ENCODE assay signal across 17 cellular contexts in the genomic region with DNA sequence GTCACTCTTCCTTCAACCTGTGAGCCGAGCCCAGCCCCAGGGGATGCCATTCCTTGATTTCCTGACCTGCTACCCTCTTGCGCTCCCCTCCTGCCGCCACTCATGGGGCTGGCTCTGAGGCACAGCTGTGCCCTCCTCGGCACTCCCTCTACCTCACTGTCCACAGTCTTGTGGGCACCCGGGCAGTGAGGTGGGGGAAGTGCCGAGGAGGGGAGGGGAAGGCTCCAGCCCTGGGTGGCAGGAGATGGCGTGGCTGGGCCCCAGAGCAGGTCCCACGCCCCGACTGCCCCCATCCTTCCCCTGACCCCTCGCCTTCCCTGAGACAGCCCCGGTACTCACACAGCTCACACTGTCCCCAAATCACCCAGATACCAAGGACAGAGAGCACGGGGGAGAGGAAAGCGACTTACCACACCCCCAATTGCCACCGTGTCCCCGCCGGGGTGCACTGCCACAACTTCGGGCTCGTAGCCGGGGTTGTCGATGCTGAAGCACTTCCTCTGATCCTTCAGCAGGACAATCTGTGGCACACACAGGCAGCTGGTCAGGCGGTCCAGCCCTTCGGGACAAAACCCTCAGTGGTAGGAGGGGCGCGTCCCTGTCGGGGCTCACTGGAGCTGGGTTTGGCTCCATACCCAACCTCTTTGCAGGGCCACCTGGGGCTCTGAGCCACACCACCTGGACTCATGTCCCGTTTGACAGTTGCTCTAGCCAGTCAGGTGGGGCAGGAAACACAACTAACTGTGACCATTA. TPM values are rescaled to one million over a fixed set of nuclear protein-coding genes. Genes with fewer than 3 reads are reported as not detected.
A peak's percentile ranks its signal among the peaks of the same experiment; 100 is the strongest.
DNase-seq lines count a peak whose midpoint lies in the region; ATAC-seq and FAIRE-seq lines count a peak whose summit lies in the region.
"Had no signal": no experiment of that assay in that cellular context is flagged by ENCODE, and none has a peak within 500 bp of the region (broad histone marks: within the 10 kb centered on the region; RNA-seq: fewer than 3 reads in every experiment).

No MANE protein-coding gene starts in this region.

- DNase-seq in activated CD4-positive, alpha-beta memory T cell treated with anti-CD3 and anti-CD28 coated beads for 36 hours = peak; percentile 6
- DNase-seq in activated CD4-positive, alpha-beta memory T cell treated with anti-CD3 and anti-CD28 coated beads, Interleukin-2, amount 10 ng/mL, durations not matched to agents 7 days and 5 days = no peak
- DNase-seq in T-helper 17 cell (peak in 1 of 3 donors; percentile 3), right cardiac atrium (peak; percentile 7 to 49 (median 41)), GM19239 (ENCODE audit: insufficient read length, low spot score) (no peak), GM03348 (ENCODE audit: low spot score) (no peak)
- DNase-seq: activated CD4-positive, alpha-beta T cell treated with anti-CD3 and anti-CD28 coated beads, Interleukin-2, amount 50 U/mL, for 48 hours; effector CD8-positive, alpha-beta T cell; NCI-H524 had no signal

- H3K9me3 Mint-ChIP-seq in activated CD4-positive, alpha-beta memory T cell treated with anti-CD3 and anti-CD28 coated beads for 36 hours = no peaks in the 10 kb centered on the region
- H3K9me3 Mint-ChIP-seq in activated CD4-positive, alpha-beta memory T cell treated with anti-CD3 and anti-CD28 coated beads, Interleukin-2, amount 10 ng/mL, durations not matched to agents 7 days and 5 days = no peaks in the 10 kb centered on the region

- no peaks in the 10 kb centered on the region for H3K9me3 ChIP-seq in T-helper 17 cell (ENCODE audit: control insufficient read depth, low read length, poor library complexity, severe bottlenecking)
- H3K9me3 ChIP-seq in right cardiac atrium (ENCODE audit: control insufficient read depth, low read length) = no peaks in the 10 kb centered on the region
- no peaks in the 10 kb centered on the region for H3K9me3 ChIP-seq in skeletal muscle tissue (ENCODE audit: control insufficient read depth in 3 of 3, low read length in 3 of 3)
- H3K9me3 ChIP-seq: A549, Caco-2, spleen, tibial nerve had no signal

- H3K9ac ChIP-seq in skeletal muscle tissue (ENCODE audit: low read depth in 1 of 3, low read length in 3 of 3) = peak overlapping the region in 2 of 3 donors; percentile 16 to 25

- H3K27me3 ChIP-seq in right cardiac atrium (ENCODE audit: control insufficient read depth, insufficient read depth) (no peaks in the 10 kb centered on the region), skeletal muscle tissue (ENCODE audit: control insufficient read depth in 3 of 3, insufficient read depth in 3 of 3, low read length in 3 of 3) (no peaks in the 10 kb centered on the region)
- H3K27me3 ChIP-seq: tibial nerve had no signal

- WGBS in right cardiac atrium = 86% methylated on average over 26 of the region's 26 CpGs

- FAIRE-seq in GM19239 (lab: Jason Lieb, UNC) = no peak
- FAIRE-seq: A549 had no signal

- H3K4me1 ChIP-seq in right cardiac atrium (ENCODE audit: control insufficient read depth, insufficient read depth, low read length) (peaks cover 3% of the 10 kb centered on the region), skeletal muscle tissue (ENCODE audit: control insufficient read depth in 3 of 3, insufficient read depth in 3 of 3, low read length in 3 of 3) (peaks cover 8 to 27% (median 25%) of the 10 kb centered on the region in 3 donors)
- H3K4me1 ChIP-seq: A549, Caco-2 had no signal

- H3K27ac ChIP-seq in right cardiac atrium (ENCODE audit: low read length) = no peak overlapping the region
- no peak overlapping the region for H3K27ac ChIP-seq in skeletal muscle tissue (ENCODE audit: low read depth, low read length)
- H3K27ac ChIP-seq: A549 had no signal

- intact Hi-C loops in activated CD4-positive, alpha-beta memory T cell treated with anti-CD3 and anti-CD28 coated beads for 36 hours (cut with micrococcal nuclease) = no loop called here
- intact Hi-C loops in right cardiac atrium (cut with DNase I) = no loop called here

- no peak overlapping the region for H3K27ac Mint-ChIP-seq in activated CD4-positive, alpha-beta memory T cell treated with anti-CD3 and anti-CD28 coated beads for 36 hours
- H3K27ac Mint-ChIP-seq in activated CD4-positive, alpha-beta memory T cell treated with anti-CD3 and anti-CD28 coated beads, Interleukin-2, amount 10 ng/mL, durations not matched to agents 7 days and 5 days = no peak overlapping the region
- H3K27ac Mint-ChIP-seq in T-helper 17 cell = peak overlapping the region; percentile 8

- no peak overlapping the region for H3K4me3 Mint-ChIP-seq in activated CD4-positive, alpha-beta memory T cell treated with anti-CD3 and anti-CD28 coated beads for 36 hours
- no peak overlapping the region for H3K4me3 Mint-ChIP-seq in activated CD4-positive, alpha-beta memory T cell treated with anti-CD3 and anti-CD28 coated beads, Interleukin-2, amount 10 ng/mL, durations not matched to agents 7 days and 5 days
- no peak overlapping the region for H3K4me3 Mint-ChIP-seq in T-helper 17 cell

- no peak for ATAC-seq in T-helper 17 cell
- ATAC-seq in right cardiac atrium = no peak
- ATAC-seq in HG02884 (IDR thresholded peaks at IDR 0.05; ENCODE audit: unreplicated experiment) = no peak
- ATAC-seq: Panc1 had no signal

- no peak overlapping the region for H3K4me3 ChIP-seq in right cardiac atrium (ENCODE audit: low read length)
- H3K4me3 ChIP-seq in skeletal muscle tissue (ENCODE audit: low read length in 3 of 3) = no peak overlapping the region
- H3K4me3 ChIP-seq: A549, spleen, tibial nerve had no signal

- CTCF ChIA-PET in activated CD4-positive, alpha-beta memory T cell treated with anti-CD3 and anti-CD28 coated beads for 36 hours (lab: Charles Lee) = no interaction called here
- CTCF ChIA-PET in activated CD4-positive, alpha-beta memory T cell treated with anti-CD3 and anti-CD28 coated beads, Interleukin-2, amount 10 ng/mL, durations not matched to agents 7 days and 5 days (lab: Charles Lee) = interaction anchor here (1.0 kb wide), 1 partner anchor 11 kb away, joined by 3 read pairs; no protein-coding TSS in a partner anchor

- H3K27me3 Mint-ChIP-seq in activated CD4-positive, alpha-beta memory T cell treated with anti-CD3 and anti-CD28 coated beads for 36 hours = no peaks in the 10 kb centered on the region
- H3K27me3 Mint-ChIP-seq in activated CD4-positive, alpha-beta memory T cell treated with anti-CD3 and anti-CD28 coated beads, Interleukin-2, amount 10 ng/mL, durations not matched to agents 7 days and 5 days = no peaks in the 10 kb centered on the region
- no peaks in the 10 kb centered on the region for H3K27me3 Mint-ChIP-seq in T-helper 17 cell

- H3K36me3 Mint-ChIP-seq in activated CD4-positive, alpha-beta memory T cell treated with anti-CD3 and anti-CD28 coated beads for 36 hours = peaks cover 75% of the 10 kb centered on the region
- H3K36me3 Mint-ChIP-seq in activated CD4-positive, alpha-beta memory T cell treated with anti-CD3 and anti-CD28 coated beads, Interleukin-2, amount 10 ng/mL, durations not matched to agents 7 days and 5 days (ENCODE audit: low read depth) = peaks cover 86% of the 10 kb centered on the region
- H3K36me3 Mint-ChIP-seq in T-helper 17 cell (ENCODE audit: low read depth) = no peaks in the 10 kb centered on the region

- H3K36me3 ChIP-seq in skeletal muscle tissue (ENCODE audit: control insufficient read depth in 3 of 3, insufficient read depth in 3 of 3, low read length in 3 of 3) = peaks cover 92 to 98% (median 97%) of the 10 kb centered on the region in 3 donors

- peaks cover 9% of the 10 kb centered on the region for H3K4me1 Mint-ChIP-seq in activated CD4-positive, alpha-beta memory T cell treated with anti-CD3 and anti-CD28 coated beads for 36 hours (ENCODE audit: low read depth)
- H3K4me1 Mint-ChIP-seq in activated CD4-positive, alpha-beta memory T cell treated with anti-CD3 and anti-CD28 coated beads, Interleukin-2, amount 10 ng/mL, durations not matched to agents 7 days and 5 days = no peaks in the 10 kb centered on the region
- peaks cover 5% of the 10 kb centered on the region for H3K4me1 Mint-ChIP-seq in T-helper 17 cell

- POLR2A ChIA-PET in activated CD4-positive, alpha-beta memory T cell treated with anti-CD3 and anti-CD28 coated beads for 36 hours (lab: Charles Lee) = no interaction called here
- POLR2A ChIA-PET in activated CD4-positive, alpha-beta memory T cell treated with anti-CD3 and anti-CD28 coated beads, Interleukin-2, amount 10 ng/mL, durations not matched to agents 7 days and 5 days (lab: Charles Lee) = interaction anchor here (0.6 to 1.0 kb wide), 3 partner anchors 11 to 37 kb away, joined by 3 to 4 read pairs (median 3); no protein-coding TSS in a partner anchor

RNA-seq across cellular contexts. Expression of gene WDR1, which starts 37.9 kb away (rescaled TPM):
- total RNA-seq in activated CD4-positive, alpha-beta memory T cell treated with anti-CD3 and anti-CD28 coated beads for 36 hours = 100 to 1,000 TPM; 351 to 353 TPM
- 100 to 1,000 TPM; 463 to 465 TPM for total RNA-seq in activated CD4-positive, alpha-beta memory T cell treated with anti-CD3 and anti-CD28 coated beads, Interleukin-2, amount 10 ng/mL, durations not matched to agents 7 days and 5 days
- 100 to 1,000 TPM; 268 to 366 TPM for total RNA-seq in T-helper 17 cell
- 100 to 1,000 TPM; 181 to 280 (median 218) TPM for total RNA-seq in right cardiac atrium
- polyA plus RNA-seq in right cardiac atrium = 116 TPM
- 96.0 TPM for total RNA-seq in skeletal muscle tissue

RNA-seq across cellular contexts. Expression of gene SLC2A9, which starts 57.4 kb away (rescaled TPM):
- total RNA-seq in activated CD4-positive, alpha-beta memory T cell treated with anti-CD3 and anti-CD28 coated beads for 36 hours = under 1 TPM; 0.10 to 0.65 TPM
- total RNA-seq in activated CD4-positive, alpha-beta memory T cell treated with anti-CD3 and anti-CD28 coated beads, Interleukin-2, amount 10 ng/mL, durations not matched to agents 7 days and 5 days = under 1 TPM; 0.55 to 0.83 TPM
- total RNA-seq in T-helper 17 cell (1 to 10 TPM; 1.7 to 2.8 TPM), right cardiac atrium (10 to 100 TPM; 11.3 to 18.7 (median 13.7) TPM), skeletal muscle tissue (1.0 TPM)
- polyA plus RNA-seq in right cardiac atrium = 5.1 TPM
- polyA plus RNA-seq: neural cell had no signal

Comparison
In these comparisons a context has a peak if more than half of its experiments do, and no peak if none do; other contexts are left out.
1. DNase-seq: peak in activated CD4-positive, alpha-beta memory T cell treated with anti-CD3 and anti-CD28 coated beads for 36 hours (single experiment) and right cardiac atrium (3 of 3); none in activated CD4-positive, alpha-beta memory T cell treated with anti-CD3 and anti-CD28 coated beads, Interleukin-2, amount 10 ng/mL, durations not matched to agents 7 days and 5 days (single experiment), GM19239 (single experiment) and GM03348 (single experiment).